Comparison of ENCODE assay signal across 1 cellular context in genomic region chr17:82936768-82937171, GRCh38.
TF ChIP-seq lines count a peak whose summit lies in the region.

No MANE protein-coding gene starts in this region.

TF ChIP-seq in H1, 55 proteins besides CTCF, POLR2A, EP300 and RAD21:
- TF ChIP-seq SAP30 (IDR thresholded peaks at IDR 0.05; ENCODE audit: insufficient read depth, insufficient replicate concordance, low read length) (no peak), GABPA (IDR thresholded peaks at IDR 0.05; ENCODE audit: borderline replicate concordance, insufficient read depth, low read length) (no peak), ZNF274 (IDR thresholded peaks at IDR 0.05; ENCODE audit: borderline replicate concordance, extremely low read depth, low read length) (no peak), BRCA1 (IDR thresholded peaks at IDR 0.05; ENCODE audit: low read depth, low read length) (no peak), RFX5 (IDR thresholded peaks at IDR 0.05; ENCODE audit: borderline replicate concordance, low read depth, low read length) (no peak), ATF3 (IDR thresholded peaks at IDR 0.05; ENCODE audit: insufficient read depth, low read depth, low read length) (no peak), JUND (IDR thresholded peaks at IDR 0.05; ENCODE audit: low read length) (no peak), POU5F1 (IDR thresholded peaks at IDR 0.05; ENCODE audit: low read depth, low read length) (no peak), TAF1 (IDR thresholded peaks at IDR 0.05; ENCODE audit: low read depth, low read length) (no peak), TAF7 (optimal IDR thresholded peaks at IDR 0.05; ENCODE audit: borderline replicate concordance, low read depth, low read length) (no peak), JUN (IDR thresholded peaks at IDR 0.05; ENCODE audit: low read depth, low read length) (no peak), POLR2AphosphoS5 (IDR thresholded peaks at IDR 0.05; ENCODE audit: low read depth, low read length) (no peak), NRF1 (IDR thresholded peaks at IDR 0.05; ENCODE audit: low read depth, low read length) (no peak), CHD1 (IDR thresholded peaks at IDR 0.05; ENCODE audit: low read depth, low read length) (no peak), GTF2F1 (IDR thresholded peaks at IDR 0.05; ENCODE audit: borderline replicate concordance, low read depth, low read length) (no peak), RNF2 (IDR thresholded peaks at IDR 0.05; ENCODE audit: borderline replicate concordance, low read depth, low read length, missing control alignments, poor library complexity, severe bottlenecking) (no peak), CBX8 (IDR thresholded peaks at IDR 0.05; ENCODE audit: borderline replicate concordance, low read depth, low read length) (no peak), SUZ12 (IDR thresholded peaks at IDR 0.05; ENCODE audit: low read length) (no peak)
